In the genomic region with DNA sequence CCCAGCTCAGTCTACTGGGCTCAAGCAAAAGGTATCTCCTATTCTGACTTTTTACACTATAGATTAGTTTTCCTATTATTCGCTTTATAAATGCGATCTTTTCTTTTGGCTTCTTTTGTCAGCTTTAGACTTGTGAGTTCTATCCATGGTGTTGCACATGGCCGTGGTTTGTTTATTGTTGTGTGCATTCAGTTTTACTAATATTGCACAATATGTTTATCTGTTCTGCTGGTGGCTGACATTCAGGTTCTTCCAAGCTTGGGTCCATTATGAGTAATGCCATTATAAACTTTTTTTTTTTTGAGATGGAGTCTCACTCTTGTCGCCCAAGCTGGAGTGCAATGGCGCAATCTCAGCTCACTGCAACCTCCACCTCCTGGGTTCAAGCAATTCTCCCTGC, we compare ENCODE assay signal across 3 cellular contexts. TPM values are rescaled to one million over a fixed set of nuclear protein-coding genes. Genes with fewer than 3 reads are reported as not detected.
"Had no signal": no experiment of that assay in that cellular context is flagged by ENCODE, and none has a peak within 500 bp of the region (broad histone marks: within the 10 kb centered on the region; RNA-seq: fewer than 3 reads in every experiment).

No MANE protein-coding gene starts in this region.

RNA-seq across cellular contexts. Expression of gene FANK1, which starts 30.9 kb away (rescaled TPM):
- total RNA-seq: activated T-helper 1 cell treated with anti-CD3 and anti-CD28 coated beads, Interleukin-12 subunit alpha, Interleukin-12 subunit beta, Interleukin-2, Interleukin-4 antibody, amounts not matched to agents 30 ng/mL and 10 ng/mL and 1 ng/mL, durations not matched to agents 14 hours and 24 hours and 36 hours; activated T-helper 2 cell treated with anti-CD3 and anti-CD28 coated beads, Interferon-gamma antibody, Interleukin-2, Interleukin-4, amounts not matched to agents 10 μg/mL and 5 μg/mL and 100 μg/mL, durations not matched to agents 14 hours and 24 hours and 36 hours; ascending aorta had no signal
